Comparison of ENCODE assay signal across 23 cellular contexts in the genomic region with DNA sequence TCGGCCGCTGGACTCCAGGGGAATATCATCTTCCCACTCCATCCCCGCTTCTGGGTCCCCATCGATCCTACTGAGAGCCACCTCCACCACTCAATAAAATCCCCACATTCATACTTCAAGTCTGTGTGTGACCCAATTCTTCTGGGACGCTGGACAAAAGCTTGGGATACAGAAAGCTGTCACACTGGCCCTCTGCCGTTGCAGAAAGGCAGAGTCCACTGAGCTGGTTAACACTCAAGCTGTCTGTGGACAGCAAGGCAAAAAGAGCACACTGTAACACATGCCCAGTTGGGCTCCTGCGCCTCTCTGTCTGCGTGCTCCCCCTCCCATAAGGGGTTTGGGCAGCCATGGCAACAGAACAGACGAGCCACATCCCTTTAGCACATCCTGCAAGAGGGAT.
"Had no signal": no experiment of that assay in that cellular context is flagged by ENCODE, and none has a peak within 500 bp of the region (broad histone marks: within the 10 kb centered on the region; RNA-seq: fewer than 3 reads in every experiment).

No MANE protein-coding gene starts in this region.

- H3K4me1 Mint-ChIP-seq: activated CD4-positive, alpha-beta memory T cell treated with anti-CD3 and anti-CD28 coated beads, Interleukin-2, amount 10 ng/mL, durations not matched to agents 7 days and 5 days; activated CD4-positive, alpha-beta T cell treated with anti-CD3 and anti-CD28 coated beads, Interleukin-2, amount 10 ng/mL, durations not matched to agents 24 days and 14 days; activated naive CD4-positive, alpha-beta T cell treated with anti-CD3 and anti-CD28 coated beads, Interleukin-2, amount 10 ng/mL, durations not matched to agents 7 days and 5 days; naive thymus-derived CD8-positive, alpha-beta T cell had no signal

- H3K4me3 Mint-ChIP-seq: activated CD4-positive, alpha-beta memory T cell treated with anti-CD3 and anti-CD28 coated beads, Interleukin-2, amount 10 ng/mL, durations not matched to agents 7 days and 5 days; activated CD4-positive, alpha-beta T cell treated with anti-CD3 and anti-CD28 coated beads, Interleukin-2, amount 10 ng/mL, durations not matched to agents 24 days and 14 days; activated naive CD4-positive, alpha-beta T cell treated with anti-CD3 and anti-CD28 coated beads, Interleukin-2, amount 10 ng/mL, durations not matched to agents 7 days and 5 days; activated T-cell treated with anti-CD3 and anti-CD28 coated beads, Interleukin-2, amount 50 U/mL, for 72 hours; dendritic cell treated with granulocyte-macrophage colony-stimulating factor and Interleukin-4, amounts not matched to agents 40 ng/mL and 50 ng/mL, for 4 days; naive thymus-derived CD8-positive, alpha-beta T cell; T-helper 2 cell treated with Interferon-gamma antibody and Interleukin-4, amounts not matched to agents 5 μg/mL and 100 μg/mL, for 36 hours had no signal

- H3K9me3 Mint-ChIP-seq: activated CD4-positive, alpha-beta T cell treated with anti-CD3 and anti-CD28 coated beads, Interleukin-2, amount 10 ng/mL, durations not matched to agents 24 days and 14 days; activated naive CD4-positive, alpha-beta T cell treated with anti-CD3 and anti-CD28 coated beads, Interleukin-2, amount 10 ng/mL, durations not matched to agents 7 days and 5 days; T-helper 2 cell treated with Interferon-gamma antibody and Interleukin-4, amounts not matched to agents 5 μg/mL and 100 μg/mL, for 36 hours had no signal

- H3K36me3 Mint-ChIP-seq: activated naive CD4-positive, alpha-beta T cell treated with anti-CD3 and anti-CD28 coated beads, Interleukin-2, amount 10 ng/mL, durations not matched to agents 7 days and 5 days; naive thymus-derived CD8-positive, alpha-beta T cell had no signal

- H3K27ac ChIP-seq: body of pancreas, lower lobe of right lung, neutrophil, ovary, prostate gland, right atrium auricular region, upper lobe of right lung, VCaP had no signal

- H3K9me3 ChIP-seq: body of pancreas, lower lobe of right lung, neutrophil, ovary, prostate gland, right atrium auricular region, upper lobe of right lung had no signal

- DNase-seq: activated CD4-positive, alpha-beta memory T cell treated with anti-CD3 and anti-CD28 coated beads, Interleukin-2, amount 10 ng/mL, durations not matched to agents 7 days and 5 days; activated CD4-positive, alpha-beta T cell treated with anti-CD3 and anti-CD28 coated beads, Interleukin-2, amount 10 ng/mL, durations not matched to agents 24 days and 14 days; activated effector memory CD4-positive, alpha-beta T cell treated with anti-CD3 and anti-CD28 coated beads, Interleukin-2, amount 50 U/mL, for 16 hours; activated naive CD4-positive, alpha-beta T cell treated with anti-CD3 and anti-CD28 coated beads, Interleukin-2, amount 10 ng/mL, durations not matched to agents 7 days and 5 days; activated T-cell treated with anti-CD3 and anti-CD28 coated beads, Interleukin-2, amount 50 U/mL, for 72 hours; body of pancreas; effector CD4-positive, alpha-beta T cell; erythroblast; foreskin fibroblast; lower lobe of right lung; naive thymus-derived CD8-positive, alpha-beta T cell; ovary; stimulated activated CD4-positive, alpha-beta T cell treated with anti-CD3 and anti-CD28 coated beads, Interleukin-4, amount 100 ng/mL, for 24 hours; stimulated activated naive CD8-positive, alpha-beta T cell treated with anti-CD3 and anti-CD28 coated beads, Interleukin-15, Interleukin-2, amounts not matched to agents 100 U/mL and 50 U/mL, for 24 hours; upper lobe of right lung had no signal

- H3K27me3 ChIP-seq: body of pancreas, neutrophil, ovary, right atrium auricular region, upper lobe of right lung had no signal

- H3K27me3 Mint-ChIP-seq: activated CD4-positive, alpha-beta memory T cell treated with anti-CD3 and anti-CD28 coated beads, Interleukin-2, amount 10 ng/mL, durations not matched to agents 7 days and 5 days; activated CD4-positive, alpha-beta T cell treated with anti-CD3 and anti-CD28 coated beads, Interleukin-2, amount 10 ng/mL, durations not matched to agents 24 days and 14 days; activated naive CD4-positive, alpha-beta T cell treated with anti-CD3 and anti-CD28 coated beads, Interleukin-2, amount 10 ng/mL, durations not matched to agents 7 days and 5 days; dendritic cell treated with granulocyte-macrophage colony-stimulating factor and Interleukin-4, amounts not matched to agents 40 ng/mL and 50 ng/mL, for 4 days had no signal

- ATAC-seq: activated CD4-positive, CD25-positive, alpha-beta regulatory T cell treated with anti-CD3 and anti-CD28 coated beads, Interleukin-2, amount 50 U/mL, for 24 hours; activated T-cell treated with anti-CD3 and anti-CD28 coated beads, Interleukin-2, amount 50 U/mL, for 72 hours; body of pancreas; lower lobe of right lung; naive thymus-derived CD8-positive, alpha-beta T cell; stimulated activated naive CD8-positive, alpha-beta T cell treated with anti-CD3 and anti-CD28 coated beads, Interleukin-15, Interleukin-2, amounts not matched to agents 100 U/mL and 50 U/mL, for 24 hours; upper lobe of right lung had no signal

- FAIRE-seq: keratinocyte had no signal

- H3K36me3 ChIP-seq: lower lobe of right lung, neutrophil, ovary, prostate gland, right atrium auricular region, upper lobe of right lung had no signal

- H3K4me1 ChIP-seq: lower lobe of right lung, prostate gland, right atrium auricular region, upper lobe of right lung had no signal

- H3K27ac Mint-ChIP-seq: activated CD4-positive, alpha-beta memory T cell treated with anti-CD3 and anti-CD28 coated beads, Interleukin-2, amount 10 ng/mL, durations not matched to agents 7 days and 5 days; activated CD4-positive, alpha-beta T cell treated with anti-CD3 and anti-CD28 coated beads, Interleukin-2, amount 10 ng/mL, durations not matched to agents 24 days and 14 days; activated naive CD4-positive, alpha-beta T cell treated with anti-CD3 and anti-CD28 coated beads, Interleukin-2, amount 10 ng/mL, durations not matched to agents 7 days and 5 days; activated T-cell treated with anti-CD3 and anti-CD28 coated beads, Interleukin-2, amount 50 U/mL, for 72 hours; dendritic cell treated with granulocyte-macrophage colony-stimulating factor and Interleukin-4, amounts not matched to agents 40 ng/mL and 50 ng/mL, for 4 days; naive thymus-derived CD8-positive, alpha-beta T cell; T-helper 2 cell treated with Interferon-gamma antibody and Interleukin-4, amounts not matched to agents 5 μg/mL and 100 μg/mL, for 36 hours had no signal

- H3K4me3 ChIP-seq: body of pancreas, lower lobe of right lung, ovary, prostate gland, right atrium auricular region, upper lobe of right lung had no signal
